Comparison of ENCODE assay signal across 8 cellular contexts in the genomic region with DNA sequence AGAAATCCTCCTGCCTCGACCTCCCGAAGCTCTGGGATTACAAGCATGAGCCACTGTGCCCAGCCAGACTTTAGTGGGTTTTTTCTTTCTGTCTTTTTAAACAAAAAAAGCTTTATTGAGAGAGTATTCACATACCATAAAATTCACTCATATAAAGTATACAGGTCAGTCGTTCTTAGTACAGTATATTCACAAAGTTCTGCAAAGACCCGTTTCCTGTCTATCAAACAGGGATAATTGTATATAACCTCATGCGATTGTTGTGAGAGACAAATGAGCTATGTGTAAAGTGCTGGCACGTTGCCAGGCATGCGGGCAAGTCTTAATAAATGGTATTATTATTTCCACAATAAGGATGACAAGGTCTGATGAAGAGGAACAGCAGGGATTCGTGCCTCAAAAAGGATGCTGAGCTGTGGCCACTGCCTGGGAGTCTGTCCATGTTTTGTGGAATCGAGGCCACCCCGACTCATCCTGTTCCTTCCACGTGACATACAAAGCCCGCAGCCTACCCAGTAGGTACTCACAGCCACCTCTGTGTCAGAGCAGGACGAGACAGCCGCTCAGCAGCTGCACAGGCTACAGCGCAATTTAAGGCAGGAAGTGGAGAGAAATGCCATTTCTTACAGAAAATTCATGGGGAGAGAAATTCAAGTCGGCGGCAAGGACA. TPM values are rescaled to one million over a fixed set of nuclear protein-coding genes. Genes with fewer than 3 reads are reported as not detected.
DNase-seq lines count a peak whose midpoint lies in the region; ATAC-seq and TF ChIP-seq lines count a peak whose summit lies in the region.

No MANE protein-coding gene starts in this region.

- H3F3A ChIP-seq in neural progenitor cell (ENCODE audit: low read depth) = no peaks in the 10 kb centered on the region

- ATAC-seq in activated T-cell treated with anti-CD3 and anti-CD28 coated beads, Interleukin-2, amount 50 U/mL, for 72 hours (replicated peaks in 1 of 2) = peak; percentile 94 to 100
- ATAC-seq in foreskin keratinocyte (no peak), GM18868 (IDR thresholded peaks at IDR 0.05; ENCODE audit: unreplicated experiment) (no peak)

- no peaks in the 10 kb centered on the region for H3K9me3 ChIP-seq in neural progenitor cell (ENCODE audit: low read depth)

- no peak overlapping the region for H3K9ac ChIP-seq in neural progenitor cell

- H3K4me3 ChIP-seq in neural progenitor cell = no peak overlapping the region

- peaks cover 8% of the 10 kb centered on the region for H3K4me1 Mint-ChIP-seq in activated T-cell treated with anti-CD3 and anti-CD28 coated beads, Interleukin-2, amount 50 U/mL, for 72 hours (ENCODE audit: low read depth)
- peaks cover 13% of the 10 kb centered on the region for H3K4me1 Mint-ChIP-seq in neural progenitor cell

- H3K9me3 Mint-ChIP-seq in activated T-cell treated with anti-CD3 and anti-CD28 coated beads, Interleukin-2, amount 50 U/mL, for 72 hours = no peaks in the 10 kb centered on the region
- H3K9me3 Mint-ChIP-seq in neural progenitor cell = no peaks in the 10 kb centered on the region

- H3K27ac ChIP-seq in neural progenitor cell (no peak overlapping the region), foreskin keratinocyte (no peak overlapping the region)

- peaks cover 5% of the 10 kb centered on the region for H3K4me1 ChIP-seq in neural progenitor cell
- H3K4me1 ChIP-seq in foreskin keratinocyte = no peaks in the 10 kb centered on the region

- DNase-seq in H4 (ENCODE audit: low spot score) (peak; percentile 70), NCI-H748 treated with DMSO at 0.1 percent for 48 hours (lab: John Stamatoyannopoulos, UW) (peak; percentile 82), neural progenitor cell (ENCODE audit: low spot score) (no peak), foreskin keratinocyte (no peak), cerebellum (ENCODE audit: low spot score) (no peak)
- DNase-seq in activated T-cell treated with anti-CD3 and anti-CD28 coated beads, Interleukin-2, amount 50 U/mL, for 72 hours = peak; percentile 47 to 53
- DNase-seq in effector CD8-positive, alpha-beta T cell (lab: John Stamatoyannopoulos, UW) = no peak

- no peak overlapping the region for H2AFZ ChIP-seq in neural progenitor cell (replicated peaks)

- H3K27me3 ChIP-seq in neural progenitor cell = no peaks in the 10 kb centered on the region
- peaks cover 3% of the 10 kb centered on the region for H3K27me3 ChIP-seq in foreskin keratinocyte

- H3K79me2 ChIP-seq in neural progenitor cell (ENCODE audit: low read depth) = no peaks in the 10 kb centered on the region

- peak overlapping the region; percentile 59 to 64 for H3K4me3 Mint-ChIP-seq in activated T-cell treated with anti-CD3 and anti-CD28 coated beads, Interleukin-2, amount 50 U/mL, for 72 hours
- H3K4me3 Mint-ChIP-seq in neural progenitor cell = no peak overlapping the region

- H3K36me3 Mint-ChIP-seq in activated T-cell treated with anti-CD3 and anti-CD28 coated beads, Interleukin-2, amount 50 U/mL, for 72 hours (ENCODE audit: insufficient read depth in 2 of 2) = no peaks in the 10 kb centered on the region
- no peaks in the 10 kb centered on the region for H3K36me3 Mint-ChIP-seq in neural progenitor cell

- TF ChIP-seq CTCF in neural progenitor cell (IDR thresholded peaks at IDR 0.05) = no peak
- no peak for TF ChIP-seq CTCF in foreskin keratinocyte (conservative IDR thresholded peaks at IDR 0.05)

- H3K36me3 ChIP-seq in neural progenitor cell = no peaks in the 10 kb centered on the region

- H3K27me3 Mint-ChIP-seq in activated T-cell treated with anti-CD3 and anti-CD28 coated beads, Interleukin-2, amount 50 U/mL, for 72 hours (ENCODE audit: low read depth) = peaks cover 7% of the 10 kb centered on the region
- H3K27me3 Mint-ChIP-seq in neural progenitor cell (ENCODE audit: insufficient read depth, low read depth) = peaks cover 3% of the 10 kb centered on the region

- H3K4me2 ChIP-seq in neural progenitor cell = no peak overlapping the region

- no peak overlapping the region for H3K27ac Mint-ChIP-seq in activated T-cell treated with anti-CD3 and anti-CD28 coated beads, Interleukin-2, amount 50 U/mL, for 72 hours
- H3K27ac Mint-ChIP-seq in neural progenitor cell = peak overlapping the region; percentile 74

- no peaks in the 10 kb centered on the region for H4K20me1 ChIP-seq in neural progenitor cell (ENCODE audit: low read depth)

RNA-seq across cellular contexts. Expression of gene SMKR1, which starts 51.7 kb away (rescaled TPM):
- 0.25 and 1.0 TPM in 2 replicates for total RNA-seq in H4 (2014; rRNA removed; shearing (Covaris generic))
- 1 to 10 TPM; 4.0 to 4.3 TPM for total RNA-seq in activated T-cell treated with anti-CD3 and anti-CD28 coated beads, Interleukin-2, amount 50 U/mL, for 72 hours
- total RNA-seq in neural progenitor cell (ENCODE audit: low replicate concordance) (0.53 and 0.56 TPM in 2 replicates), foreskin keratinocyte (0.48 and 0.56 TPM in 2 replicates), cerebellum (2.2 TPM)
- 0.78 and 1.0 TPM in 2 replicates for polyA plus RNA-seq in foreskin keratinocyte

RNA-seq across cellular contexts. Expression of gene NRF1, which starts 57.5 kb away (rescaled TPM):
- 13.9 and 16.9 TPM in 2 replicates for total RNA-seq in H4 (2014; rRNA removed; shearing (Covaris generic))
- total RNA-seq in activated T-cell treated with anti-CD3 and anti-CD28 coated beads, Interleukin-2, amount 50 U/mL, for 72 hours = 10 to 100 TPM; 22.1 to 25.1 TPM
- total RNA-seq in neural progenitor cell (ENCODE audit: low replicate concordance) (22.9 and 24.3 TPM in 2 replicates), foreskin keratinocyte (11.6 and 11.7 TPM in 2 replicates), cerebellum (28.3 TPM)
- polyA plus RNA-seq in foreskin keratinocyte = 4.8 and 6.4 TPM in 2 replicates

Comparison
In these comparisons a context has a peak if more than half of its experiments do, and no peak if none do; other contexts are left out.
1. DNase-seq: peak in H4 (single experiment), NCI-H748 treated with DMSO at 0.1 percent for 48 hours (single experiment) and activated T-cell treated with anti-CD3 and anti-CD28 coated beads, Interleukin-2, amount 50 U/mL, for 72 hours (2 of 2); none in neural progenitor cell (single experiment), effector CD8-positive, alpha-beta T cell (single experiment), foreskin keratinocyte (0 of 2) and cerebellum (single experiment).
2. ATAC-seq: peak in activated T-cell treated with anti-CD3 and anti-CD28 coated beads, Interleukin-2, amount 50 U/mL, for 72 hours (2 of 2); none in foreskin keratinocyte (single experiment) and GM18868 (single experiment).